Comparison of ENCODE assay signal across 30 cellular contexts in genomic region chr12:54926246-54926645, GRCh38. TPM values are rescaled to one million over a fixed set of nuclear protein-coding genes. Genes with fewer than 3 reads are reported as not detected.
"Had no signal": no experiment of that assay in that cellular context is flagged by ENCODE, and none has a peak within 500 bp of the region (broad histone marks: within the 10 kb centered on the region; RNA-seq: fewer than 3 reads in every experiment).

No MANE protein-coding gene starts in this region.

- H3K4me3 ChIP-seq: coronary artery, dorsolateral prefrontal cortex, esophagus muscularis mucosa, gastrocnemius medialis, heart left ventricle had no signal

- H3K4me3 Mint-ChIP-seq: activated B cell treated with CpG ODN at 0.5 μM for 24 hours; activated CD8-positive, alpha-beta T cell treated with anti-CD3 and anti-CD28 coated beads for 36 hours; activated naive CD8-positive, alpha-beta T cell treated with anti-CD3 and anti-CD28 coated beads, Interleukin-2, amount 10 ng/mL, durations not matched to agents 7 days and 5 days; activated T-cell treated with anti-CD3 and anti-CD28 coated beads, Interleukin-2, amount 50 U/mL, for 4 hours; activated T-helper 17 cell treated with anti-CD3 and anti-CD28 coated beads, Interleukin-2, amount 50 U/mL, for 72 hours; central memory CD8-positive, alpha-beta T cell; dendritic cell treated with granulocyte-macrophage colony-stimulating factor and Interleukin-4, amounts not matched to agents 40 ng/mL and 50 ng/mL, for 4 days had no signal

- H3K36me3 ChIP-seq: brain microvascular endothelial cell, esophagus muscularis mucosa, gastrocnemius medialis, heart left ventricle had no signal

- H3K4me1 Mint-ChIP-seq: activated B cell treated with CpG ODN at 0.5 μM for 24 hours; central memory CD8-positive, alpha-beta T cell had no signal

- H3K27me3 Mint-ChIP-seq: activated B cell treated with CpG ODN at 0.5 μM for 24 hours; activated CD8-positive, alpha-beta T cell treated with anti-CD3 and anti-CD28 coated beads for 36 hours; activated naive CD8-positive, alpha-beta T cell treated with anti-CD3 and anti-CD28 coated beads, Interleukin-2, amount 10 ng/mL, durations not matched to agents 7 days and 5 days; activated T-helper 17 cell treated with anti-CD3 and anti-CD28 coated beads, Interleukin-2, amount 50 U/mL, for 72 hours; central memory CD8-positive, alpha-beta T cell; dendritic cell treated with granulocyte-macrophage colony-stimulating factor and Interleukin-4, amounts not matched to agents 40 ng/mL and 50 ng/mL, for 4 days had no signal

- H3K27ac Mint-ChIP-seq: activated B cell treated with CpG ODN at 0.5 μM for 24 hours; activated CD8-positive, alpha-beta T cell treated with anti-CD3 and anti-CD28 coated beads for 36 hours; activated naive CD4-positive, alpha-beta T cell treated with anti-CD3 and anti-CD28 coated beads, Interleukin-2, amount 50 U/mL, for 72 hours; activated naive CD8-positive, alpha-beta T cell treated with anti-CD3 and anti-CD28 coated beads, Interleukin-2, amount 10 ng/mL, durations not matched to agents 7 days and 5 days; activated T-helper 17 cell treated with anti-CD3 and anti-CD28 coated beads, Interleukin-2, amount 50 U/mL, for 72 hours; dendritic cell treated with granulocyte-macrophage colony-stimulating factor and Interleukin-4, amounts not matched to agents 40 ng/mL and 50 ng/mL, for 4 days had no signal

- DNase-seq: activated B cell treated with CpG ODN at 0.5 μM for 24 hours; activated CD4-positive, alpha-beta T cell treated with anti-CD3 and anti-CD28 coated beads for 48 hours; activated CD4-positive, alpha-beta T cell treated with anti-CD3 and anti-CD28 coated beads, Interleukin-2, amount 50 U/mL, for 1 hour; activated CD4-positive, alpha-beta T cell treated with anti-CD3 and anti-CD28 coated beads, Interleukin-2, amount 50 U/mL, for 48 hours; activated CD8-positive, alpha-beta memory T cell treated with anti-CD3 and anti-CD28 coated beads for 24 hours; activated CD8-positive, alpha-beta T cell treated with anti-CD3 and anti-CD28 coated beads for 36 hours; activated effector memory CD4-positive, alpha-beta T cell treated with Interleukin-2 at 50 U/mL for 16 hours; activated gamma-delta T cell treated with Interleukin-2 at 50 U/mL for 16 hours; activated naive CD4-positive, alpha-beta T cell treated with Interleukin-2 at 50 U/mL for 16 hours; activated naive CD8-positive, alpha-beta T cell treated with anti-CD3 and anti-CD28 coated beads, Interleukin-2, amount 10 ng/mL, durations not matched to agents 7 days and 5 days; activated T-cell treated with anti-CD3 and anti-CD28 coated beads, Interleukin-2, amount 50 U/mL, for 4 hours; brain microvascular endothelial cell; dorsolateral prefrontal cortex; effector memory CD4-positive, alpha-beta T cell; erythroblast; foreskin keratinocyte; gastrocnemius medialis; glutamatergic neuron; heart left ventricle; T-helper 2 cell had no signal

- H3K4me1 ChIP-seq: esophagus muscularis mucosa, foreskin keratinocyte, gastrocnemius medialis, heart left ventricle had no signal

- H3K27me3 ChIP-seq: brain microvascular endothelial cell, esophagus muscularis mucosa, foreskin keratinocyte, gastrocnemius medialis, heart left ventricle had no signal

- H3K9me3 ChIP-seq: gastrocnemius medialis had no signal

- ATAC-seq: activated CD4-positive, CD25-positive, alpha-beta regulatory T cell treated with anti-CD3 and anti-CD28 coated beads, Interleukin-2, amount 50 U/mL, for 24 hours; activated CD8-positive, alpha-beta T cell treated with anti-CD3 and anti-CD28 coated beads for 36 hours; activated naive CD4-positive, alpha-beta T cell treated with anti-CD3 and anti-CD28 coated beads, Interleukin-2, amount 50 U/mL, for 72 hours; activated T-cell treated with anti-CD3 and anti-CD28 coated beads, Interleukin-2, amount 50 U/mL, for 4 hours; activated T-helper 17 cell treated with anti-CD3 and anti-CD28 coated beads, Interleukin-2, amount 50 U/mL, for 72 hours; foreskin keratinocyte; gastrocnemius medialis; heart left ventricle had no signal

- H3K27ac ChIP-seq: brain microvascular endothelial cell, coronary artery, dorsolateral prefrontal cortex, esophagus muscularis mucosa, foreskin keratinocyte, gastrocnemius medialis, heart left ventricle, VCaP had no signal

RNA-seq across cellular contexts. Expression of gene TESPA1, which starts 58.3 kb away (rescaled TPM):
- total RNA-seq: bronchial epithelial cell, cerebellum, foreskin keratinocyte had no signal
